ENCODE assay signal across 8 cellular contexts in the genomic region with DNA sequence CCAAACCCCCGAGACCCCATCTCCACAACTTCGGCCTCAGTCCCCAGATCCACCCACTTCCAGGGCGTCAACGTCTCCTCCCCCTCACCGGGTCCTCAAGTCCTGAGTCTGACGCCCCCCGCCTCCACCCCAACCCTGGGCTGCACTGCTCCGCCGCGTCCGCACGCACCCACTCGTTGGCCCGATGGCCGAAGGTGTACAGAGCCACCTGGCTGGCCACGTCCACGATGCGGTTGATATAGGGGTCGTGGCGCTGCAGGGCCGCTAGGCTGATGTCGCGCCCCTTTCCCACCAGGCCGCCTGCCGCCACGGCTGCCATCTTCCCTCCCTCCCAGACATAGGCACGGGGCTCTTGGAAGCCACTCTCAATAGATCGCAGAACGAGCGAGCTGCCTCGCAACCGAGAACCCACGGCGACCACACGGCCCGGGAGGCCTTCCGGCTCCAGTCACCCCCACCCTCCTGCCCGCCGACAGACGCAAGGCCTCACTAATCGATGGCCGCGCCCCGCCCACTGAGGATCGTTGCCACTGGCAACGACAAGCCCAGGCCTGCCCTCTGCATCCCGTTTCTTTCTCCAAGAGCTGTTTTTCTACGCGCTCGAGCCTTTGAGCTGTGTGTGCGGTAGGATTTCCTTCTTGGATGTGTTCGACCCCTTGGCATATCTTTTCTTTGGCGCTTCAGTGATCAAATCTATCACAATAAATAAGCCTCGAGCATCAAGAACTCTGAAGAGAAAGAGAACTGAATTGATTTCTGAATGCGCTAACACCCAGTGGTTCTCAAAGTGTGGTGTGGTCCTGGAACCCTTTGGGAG. TPM values are rescaled to one million over a fixed set of nuclear protein-coding genes. Genes with fewer than 3 reads are reported as not detected.
DNase-seq lines count a peak whose midpoint lies in the region; ATAC-seq and TF ChIP-seq lines count a peak whose summit lies in the region.

A gene (minus strand): TSS at position 345 of the 817 bp plus-strand sequence. CDS start 26 bp downstream, at position 319.

- peak within 1 kb of the TSS; percentile 90 for H3K4me3 Mint-ChIP-seq in activated naive CD8-positive, alpha-beta T cell treated with anti-CD3 and anti-CD28 coated beads, Interleukin-2, amount 10 ng/mL, durations not matched to agents 7 days and 5 days
- H3K4me3 Mint-ChIP-seq in osteocyte (ENCODE audit: unreplicated experiment): peak within 1 kb of the TSS; percentile 96

- H3K9ac ChIP-seq in SU-DHL-6 (ENCODE audit: low read length): peak within 1 kb of the TSS; percentile 59

- H3K79me2 ChIP-seq in SU-DHL-6 (ENCODE audit: insufficient read depth, low read length): no peaks in the 10 kb centered on the region

- H3K4me2 ChIP-seq in SU-DHL-6 (ENCODE audit: low read depth, low read length, poor library complexity, severe bottlenecking): peak within 1 kb of the TSS; percentile 45

- 5% methylated on average over 55 of the region's 55 CpGs for WGBS in thymus

- POLR2A ChIA-PET in activated naive CD8-positive, alpha-beta T cell treated with anti-CD3 and anti-CD28 coated beads, Interleukin-2, amount 10 ng/mL, durations not matched to agents 7 days and 5 days (lab: Charles Lee): interaction anchor here (0.6 to 1.4 kb wide), 6 partner anchors 10 to 411 kb away, joined by 3 to 5 read pairs (median 3); no protein-coding TSS in a partner anchor

- H3K4me1 Mint-ChIP-seq in activated naive CD8-positive, alpha-beta T cell treated with anti-CD3 and anti-CD28 coated beads, Interleukin-2, amount 10 ng/mL, durations not matched to agents 7 days and 5 days: peaks cover 13% of the 10 kb centered on the region
- H3K4me1 Mint-ChIP-seq in osteocyte (ENCODE audit: unreplicated experiment): peaks cover 20% of the 10 kb centered on the region

- H3K4me3 ChIP-seq in SU-DHL-6 (ENCODE audit: insufficient read depth, low read length, poor library complexity, severe bottlenecking) (peak within 1 kb of the TSS; percentile 55), thymus (ENCODE audit: low read length) (peak within 1 kb of the TSS; percentile 94)

- TF ChIP-seq CTCF in SU-DHL-6 (IDR thresholded peaks at IDR 0.05; ENCODE audit: insufficient read depth, low read length, poor library complexity, severe bottlenecking) (no peak), osteocyte (IDR thresholded peaks at IDR 0.05) (no peak)

- peak within 1 kb of the TSS; percentile 98 for H3K27ac Mint-ChIP-seq in activated naive CD8-positive, alpha-beta T cell treated with anti-CD3 and anti-CD28 coated beads, Interleukin-2, amount 10 ng/mL, durations not matched to agents 7 days and 5 days
- H3K27ac Mint-ChIP-seq in osteocyte (ENCODE audit: unreplicated experiment): peak within 1 kb of the TSS; percentile 99

- H3K9me3 Mint-ChIP-seq in activated naive CD8-positive, alpha-beta T cell treated with anti-CD3 and anti-CD28 coated beads, Interleukin-2, amount 10 ng/mL, durations not matched to agents 7 days and 5 days: no peaks in the 10 kb centered on the region
- H3K9me3 Mint-ChIP-seq in osteocyte (ENCODE audit: unreplicated experiment): no peaks in the 10 kb centered on the region

- peaks cover 7% of the 10 kb centered on the region for H3K27me3 Mint-ChIP-seq in activated naive CD8-positive, alpha-beta T cell treated with anti-CD3 and anti-CD28 coated beads, Interleukin-2, amount 10 ng/mL, durations not matched to agents 7 days and 5 days
- peaks cover 3% of the 10 kb centered on the region for H3K27me3 Mint-ChIP-seq in osteocyte (ENCODE audit: unreplicated experiment)

- ATAC-seq in HG02623 (IDR thresholded peaks at IDR 0.05; ENCODE audit: unreplicated experiment): peak; percentile 96
- ATAC-seq in activated naive CD8-positive, alpha-beta T cell treated with anti-CD3 and anti-CD28 coated beads, Interleukin-2, amount 10 ng/mL, durations not matched to agents 7 days and 5 days (ENCODE audit: low read depth): peak; percentile 100

- TF ChIP-seq POLR2A in GM10847 (IDR thresholded peaks at IDR 0.05; ENCODE audit: extremely low read depth, insufficient read length): peak; percentile 66

- no peak within 1 kb of the TSS; the same call in 1 of the 2 replicates for H3K27ac ChIP-seq in SU-DHL-6 (ENCODE audit: low read depth, low read length)
- peak within 1 kb of the TSS; percentile 93 for H3K27ac ChIP-seq in thymus (ENCODE audit: low read depth)

- peaks cover 6% of the 10 kb centered on the region for H3K4me1 ChIP-seq in thymus (ENCODE audit: control insufficient read depth, insufficient read depth, low read length)

- no peaks in the 10 kb centered on the region for H3K36me3 ChIP-seq in SU-DHL-6 (ENCODE audit: low read length)
- H3K36me3 ChIP-seq in thymus (ENCODE audit: control insufficient read depth, insufficient read depth): no peaks in the 10 kb centered on the region

- no peaks in the 10 kb centered on the region for H3K9me3 ChIP-seq in SU-DHL-6 (ENCODE audit: insufficient read depth, low read length)
- no peaks in the 10 kb centered on the region for H3K9me3 ChIP-seq in thymus (ENCODE audit: control insufficient read depth)

- no peaks in the 10 kb centered on the region for H3F3A ChIP-seq in SU-DHL-6 (ENCODE audit: insufficient read depth)

- peak within 1 kb of the TSS; percentile 46 for H2AFZ ChIP-seq in SU-DHL-6 (ENCODE audit: low read depth, low read length, severe bottlenecking)

- H3K27me3 ChIP-seq in SU-DHL-6 (ENCODE audit: low read length) (no peaks in the 10 kb centered on the region), thymus (ENCODE audit: control insufficient read depth, insufficient read depth) (no peaks in the 10 kb centered on the region)

- no peaks in the 10 kb centered on the region for H3K9me2 ChIP-seq in SU-DHL-6 (replicated peaks; ENCODE audit: insufficient read depth, low read length)

- DNase-seq in NCI-H1105 treated with DMSO at 0.1 percent for 48 hours (lab: John Stamatoyannopoulos, UW) (peak; percentile 97), head of caudate nucleus (peak; percentile 94 to 99 (median 98)), osteocyte (ENCODE audit: extremely low spot score, unreplicated experiment) (peak; percentile 99)
- peak; percentile 93 for DNase-seq in activated naive CD8-positive, alpha-beta T cell treated with anti-CD3 and anti-CD28 coated beads, Interleukin-2, amount 10 ng/mL, durations not matched to agents 7 days and 5 days

- H3K36me3 Mint-ChIP-seq in activated naive CD8-positive, alpha-beta T cell treated with anti-CD3 and anti-CD28 coated beads, Interleukin-2, amount 10 ng/mL, durations not matched to agents 7 days and 5 days: peaks cover 4% of the 10 kb centered on the region
- H3K36me3 Mint-ChIP-seq in osteocyte (ENCODE audit: unreplicated experiment): peaks cover 2% of the 10 kb centered on the region

- H4K20me1 ChIP-seq in SU-DHL-6 (ENCODE audit: low read depth, low read length): no peaks in the 10 kb centered on the region

- intact Hi-C loops in head of caudate nucleus (cut with DNase I): loop anchor here (5.0 kb wide), 1 partner anchor 67 kb away; no protein-coding TSS in a partner anchor

RNA-seq across cellular contexts. Expression of the gene that starts here (rescaled TPM):
- total RNA-seq in activated naive CD8-positive, alpha-beta T cell treated with anti-CD3 and anti-CD28 coated beads, Interleukin-2, amount 10 ng/mL, durations not matched to agents 7 days and 5 days: 10 to 100 TPM; 20.7 to 21.4 TPM
- total RNA-seq in osteocyte: 12.5 and 14.4 TPM in 2 replicates
- 9.4 TPM for polyA plus RNA-seq in thymus
